ENCODE assay signal across 2 cellular contexts in the genomic region with DNA sequence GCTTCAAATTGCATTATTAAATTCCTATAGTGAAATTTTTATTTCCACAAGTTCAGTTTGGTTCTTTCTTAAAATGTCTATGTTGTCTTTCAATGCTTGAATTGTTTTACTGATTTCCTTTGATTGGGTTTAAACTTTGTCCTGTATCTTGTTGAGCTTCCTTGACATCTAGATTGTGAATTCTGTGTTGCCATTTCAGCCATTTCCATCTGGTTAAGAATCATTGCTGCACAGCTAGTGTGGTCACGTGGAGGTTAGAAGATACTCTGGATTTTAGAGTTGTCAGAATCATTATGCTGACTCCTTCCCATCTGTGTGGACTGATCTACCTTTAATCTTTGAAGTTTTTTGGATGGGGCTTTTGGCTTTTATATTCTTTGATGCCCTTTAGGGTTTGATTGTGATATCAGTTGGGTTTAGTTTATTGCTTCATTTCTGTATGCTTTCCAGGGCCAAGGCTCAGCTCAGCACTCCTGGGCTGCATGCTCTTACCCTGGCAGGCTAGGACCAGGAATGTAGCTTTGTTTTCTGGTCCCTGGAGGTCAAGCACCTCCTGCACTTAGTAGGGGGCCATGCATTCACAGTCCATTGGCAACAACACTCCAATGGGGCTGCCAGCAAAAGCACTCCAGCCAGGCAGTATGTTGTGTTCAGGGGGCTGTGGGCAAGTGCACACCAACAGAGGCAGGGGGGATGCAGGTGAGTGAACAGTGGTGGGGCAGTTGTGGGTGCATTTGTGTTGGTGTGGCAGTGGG.
TF ChIP-seq lines count a peak whose summit lies in the region.

No MANE protein-coding gene starts in this region.

TF ChIP-seq in IMR-90, 13 proteins besides CTCF, POLR2A, EP300 and RAD21:
- TF ChIP-seq, protein P1, sequence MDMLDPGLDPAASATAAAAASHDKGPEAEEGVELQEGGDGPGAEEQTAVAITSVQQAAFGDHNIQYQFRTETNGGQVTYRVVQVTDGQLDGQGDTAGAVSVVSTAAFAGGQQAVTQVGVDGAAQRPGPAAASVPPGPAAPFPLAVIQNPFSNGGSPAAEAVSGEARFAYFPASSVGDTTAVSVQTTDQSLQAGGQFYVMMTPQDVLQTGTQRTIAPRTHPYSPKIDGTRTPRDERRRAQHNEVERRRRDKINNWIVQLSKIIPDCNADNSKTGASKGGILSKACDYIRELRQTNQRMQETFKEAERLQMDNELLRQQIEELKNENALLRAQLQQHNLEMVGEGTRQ (IDR thresholded peaks at IDR 0.05; ENCODE audit: low read depth, low read length), result no peak
- no peak for TF ChIP-seq CEBPB (IDR thresholded peaks at IDR 0.05; ENCODE audit: low read depth, low read length)
- TF ChIP-seq SMC3 (IDR thresholded peaks at IDR 0.05; ENCODE audit: low read depth, low read length), result no peak
- TF ChIP-seq MAFK (IDR thresholded peaks at IDR 0.05; ENCODE audit: low read depth, low read length), result no peak
- TF ChIP-seq, protein P2, sequence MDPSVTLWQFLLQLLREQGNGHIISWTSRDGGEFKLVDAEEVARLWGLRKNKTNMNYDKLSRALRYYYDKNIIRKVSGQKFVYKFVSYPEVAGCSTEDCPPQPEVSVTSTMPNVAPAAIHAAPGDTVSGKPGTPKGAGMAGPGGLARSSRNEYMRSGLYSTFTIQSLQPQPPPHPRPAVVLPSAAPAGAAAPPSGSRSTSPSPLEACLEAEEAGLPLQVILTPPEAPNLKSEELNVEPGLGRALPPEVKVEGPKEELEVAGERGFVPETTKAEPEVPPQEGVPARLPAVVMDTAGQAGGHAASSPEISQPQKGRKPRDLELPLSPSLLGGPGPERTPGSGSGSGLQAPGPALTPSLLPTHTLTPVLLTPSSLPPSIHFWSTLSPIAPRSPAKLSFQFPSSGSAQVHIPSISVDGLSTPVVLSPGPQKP (IDR thresholded peaks at IDR 0.05; ENCODE audit: borderline replicate concordance, low read depth, low read length), result no peak
- no peak for TF ChIP-seq NFE2L2 (IDR thresholded peaks at IDR 0.05; ENCODE audit: low read depth, low read length)
- TF ChIP-seq BHLHE40 (IDR thresholded peaks at IDR 0.05; ENCODE audit: low read depth, low read length), result no peak
- no peak for TF ChIP-seq CHD1 (IDR thresholded peaks at IDR 0.05; ENCODE audit: low read depth, low read length)
- TF ChIP-seq RCOR1 (IDR thresholded peaks at IDR 0.05; ENCODE audit: insufficient replicate concordance, low read length), result no peak
- TF ChIP-seq MAZ (IDR thresholded peaks at IDR 0.05; ENCODE audit: borderline replicate concordance, low read depth, low read length), result no peak
- no peak for TF ChIP-seq RFX5 (IDR thresholded peaks at IDR 0.05; ENCODE audit: low read depth, low read length)
- no peak for TF ChIP-seq FOS (IDR thresholded peaks at IDR 0.05; ENCODE audit: low read depth, low read length)
- TF ChIP-seq MXI1 (IDR thresholded peaks at IDR 0.05; ENCODE audit: borderline replicate concordance, low read depth, low read length), result no peak
TF ChIP-seq in IMR-90: peak in this region for 0.

TF ChIP-seq in WTC11, 78 proteins besides CTCF, POLR2A, EP300 and RAD21 (continued from another document):
- TF ChIP-seq, protein P3, sequence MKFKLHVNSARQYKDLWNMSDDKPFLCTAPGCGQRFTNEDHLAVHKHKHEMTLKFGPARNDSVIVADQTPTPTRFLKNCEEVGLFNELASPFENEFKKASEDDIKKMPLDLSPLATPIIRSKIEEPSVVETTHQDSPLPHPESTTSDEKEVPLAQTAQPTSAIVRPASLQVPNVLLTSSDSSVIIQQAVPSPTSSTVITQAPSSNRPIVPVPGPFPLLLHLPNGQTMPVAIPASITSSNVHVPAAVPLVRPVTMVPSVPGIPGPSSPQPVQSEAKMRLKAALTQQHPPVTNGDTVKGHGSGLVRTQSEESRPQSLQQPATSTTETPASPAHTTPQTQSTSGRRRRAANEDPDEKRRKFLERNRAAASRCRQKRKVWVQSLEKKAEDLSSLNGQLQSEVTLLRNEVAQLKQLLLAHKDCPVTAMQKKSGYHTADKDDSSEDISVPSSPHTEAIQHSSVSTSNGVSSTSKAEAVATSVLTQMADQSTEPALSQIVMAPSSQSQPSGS (CRISPR knock-in tag; IDR thresholded peaks at IDR 0.05; ENCODE audit: borderline replicate concordance, low read depth), result no peak
- TF ChIP-seq FOXP1 (CRISPR knock-in tag; IDR thresholded peaks at IDR 0.05; ENCODE audit: borderline replicate concordance) (no peak), ZNF671 (CRISPR knock-in tag; IDR thresholded peaks at IDR 0.05) (no peak), MXD4 (CRISPR knock-in tag; IDR thresholded peaks at IDR 0.05; ENCODE audit: borderline replicate concordance) (no peak)
- TF ChIP-seq, protein P4, sequence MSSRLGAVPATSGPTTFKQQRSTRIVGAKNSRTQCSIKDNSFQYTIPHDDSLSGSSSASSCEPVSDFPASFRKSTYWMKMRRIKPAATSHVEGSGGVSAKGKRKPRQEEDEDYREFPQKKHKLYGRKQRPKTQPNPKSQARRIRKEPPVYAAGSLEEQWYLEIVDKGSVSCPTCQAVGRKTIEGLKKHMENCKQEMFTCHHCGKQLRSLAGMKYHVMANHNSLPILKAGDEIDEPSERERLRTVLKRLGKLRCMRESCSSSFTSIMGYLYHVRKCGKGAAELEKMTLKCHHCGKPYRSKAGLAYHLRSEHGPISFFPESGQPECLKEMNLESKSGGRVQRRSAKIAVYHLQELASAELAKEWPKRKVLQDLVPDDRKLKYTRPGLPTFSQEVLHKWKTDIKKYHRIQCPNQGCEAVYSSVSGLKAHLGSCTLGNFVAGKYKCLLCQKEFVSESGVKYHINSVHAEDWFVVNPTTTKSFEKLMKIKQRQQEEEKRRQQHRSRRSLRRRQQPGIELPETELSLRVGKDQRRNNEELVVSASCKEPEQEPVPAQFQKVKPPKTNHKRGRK (CRISPR knock-in tag; IDR thresholded peaks at IDR 0.05; ENCODE audit: borderline replicate concordance), result no peak
